Comparison of ENCODE assay signal across 8 cellular contexts in genomic region chr14:49879683-49880204, GRCh38. TPM values are rescaled to one million over a fixed set of nuclear protein-coding genes. Genes with fewer than 3 reads are reported as not detected.
DNase-seq lines count a peak whose midpoint lies in the region; ATAC-seq, FAIRE-seq and TF ChIP-seq lines count a peak whose summit lies in the region.

No MANE protein-coding gene starts in this region.

- in situ Hi-C loops in ACHN (cut with HindIII; ENCODE audit: low pct_ligation_motif_present, low pct_unique_long_range_greater_than_20kb, low sequenced_read_pairs): no loop called here
- in situ Hi-C loops in GM13976 (cut with MboI; ENCODE audit: low sequenced_read_pairs, unreplicated experiment): no loop called here

- peaks cover 27% of the 10 kb centered on the region for H3K4me1 Mint-ChIP-seq in activated CD4-positive, alpha-beta T cell treated with anti-CD3 and anti-CD28 coated beads for 36 hours
- H3K4me1 Mint-ChIP-seq in endodermal cell: no peaks in the 10 kb centered on the region
- peaks cover 5% of the 10 kb centered on the region for H3K4me1 Mint-ChIP-seq in nephron

- TF ChIP-seq CTCF in GM13976 (IDR thresholded peaks at IDR 0.05; ENCODE audit: borderline replicate concordance, control extremely low read depth, extremely low read depth, insufficient read depth, missing control alignments): peak; percentile 42
- peak; percentile 87 for TF ChIP-seq CTCF in endodermal cell (conservative IDR thresholded peaks at IDR 0.05)
- TF ChIP-seq CTCF in nephron (IDR thresholded peaks at IDR 0.05; ENCODE audit: unreplicated experiment in 3 of 3): peak; percentile 49 to 56 (median 50)

- H3K4me1 ChIP-seq in endodermal cell (ENCODE audit: control insufficient read depth, insufficient read depth, low read length): no peaks in the 10 kb centered on the region

- no peaks in the 10 kb centered on the region for H3K27me3 Mint-ChIP-seq in activated CD4-positive, alpha-beta T cell treated with anti-CD3 and anti-CD28 coated beads for 36 hours
- no peaks in the 10 kb centered on the region for H3K27me3 Mint-ChIP-seq in endodermal cell (ENCODE audit: insufficient read depth)
- H3K27me3 Mint-ChIP-seq in nephron (ENCODE audit: low read depth): peaks cover 4% of the 10 kb centered on the region

- no peak overlapping the region for H3K9ac ChIP-seq in endodermal cell (ENCODE audit: extremely low read depth, low read length, poor library complexity, severe bottlenecking)

- no peak overlapping the region for H3K4me3 Mint-ChIP-seq in activated CD4-positive, alpha-beta T cell treated with anti-CD3 and anti-CD28 coated beads for 36 hours
- H3K4me3 Mint-ChIP-seq in endodermal cell (no peak overlapping the region), nephron (no peak overlapping the region)

- ATAC-seq in HG02884 (IDR thresholded peaks at IDR 0.05; ENCODE audit: unreplicated experiment): peak; percentile 70
- ATAC-seq in activated CD4-positive, alpha-beta T cell treated with anti-CD3 and anti-CD28 coated beads for 36 hours: peak; percentile 92

- H3K27me3 ChIP-seq in endodermal cell (ENCODE audit: control insufficient read depth, insufficient read depth, low read length, poor library complexity, severe bottlenecking): no peaks in the 10 kb centered on the region

- FAIRE-seq in frontal cortex (lab: Jason Lieb, UNC): no peak

- peak overlapping the region; percentile 47 for H3K27ac Mint-ChIP-seq in activated CD4-positive, alpha-beta T cell treated with anti-CD3 and anti-CD28 coated beads for 36 hours
- H3K27ac Mint-ChIP-seq in endodermal cell (no peak overlapping the region), nephron (peak overlapping the region in 1 of 3 experiments; percentile 74)

- no peaks in the 10 kb centered on the region for H3K36me3 Mint-ChIP-seq in activated CD4-positive, alpha-beta T cell treated with anti-CD3 and anti-CD28 coated beads for 36 hours (ENCODE audit: low read depth)
- H3K36me3 Mint-ChIP-seq in endodermal cell (ENCODE audit: low read depth) (no peaks in the 10 kb centered on the region), nephron (ENCODE audit: low read depth) (no peaks in the 10 kb centered on the region)

- POLR2A ChIA-PET in activated CD4-positive, alpha-beta T cell treated with anti-CD3 and anti-CD28 coated beads for 36 hours (lab: Charles Lee): interaction anchor here (0.8 to 1.2 kb wide), 6 partner anchors 10 to 159 kb away, joined by 3 to 9 read pairs (median 4); no protein-coding TSS in a partner anchor

- H3K9me3 Mint-ChIP-seq in activated CD4-positive, alpha-beta T cell treated with anti-CD3 and anti-CD28 coated beads for 36 hours (ENCODE audit: low read depth): no peaks in the 10 kb centered on the region
- H3K9me3 Mint-ChIP-seq in endodermal cell: peaks cover 3% of the 10 kb centered on the region
- H3K9me3 Mint-ChIP-seq in nephron: no peaks in the 10 kb centered on the region

- intact Hi-C loops in activated CD4-positive, alpha-beta T cell treated with anti-CD3 and anti-CD28 coated beads for 36 hours (cut with DNase I, micrococcal nuclease): loop anchor here (1.0 kb wide), 2 partner anchors 13 to 226 kb away; no protein-coding TSS in a partner anchor

- H3K36me3 ChIP-seq in endodermal cell (ENCODE audit: control insufficient read depth, insufficient read depth, low read length): no peaks in the 10 kb centered on the region

- DNase-seq in ACHN (peak; percentile 73), GM13976 (ENCODE audit: low spot score) (peak; percentile 70), NCI-H2196 treated with DMSO at 0.1 percent for 48 hours (lab: John Stamatoyannopoulos, UW; ENCODE audit: unreplicated experiment) (peak; percentile 11), endodermal cell (peak; percentile 86), frontal cortex (ENCODE audit: low spot score in 2 of 2) (no peak)
- DNase-seq in activated CD4-positive, alpha-beta T cell treated with anti-CD3 and anti-CD28 coated beads for 36 hours: peak; percentile 85

- no peak overlapping the region for H3K4me3 ChIP-seq in endodermal cell (ENCODE audit: low read length)

- H3K27ac ChIP-seq in endodermal cell (ENCODE audit: low read depth, low read length): no peak overlapping the region

- CTCF ChIA-PET in activated CD4-positive, alpha-beta T cell treated with anti-CD3 and anti-CD28 coated beads for 36 hours (lab: Charles Lee): interaction anchor here (0.6 to 3.5 kb wide), 32 partner anchors 9 to 1213 kb away, joined by 3 to 19 read pairs (median 4); partner anchors contain the start of genes ARF6, NEMF and VCPKMT

- 83 to 86% methylated on average over 5 to 8 of the region's 8 CpGs for WGBS in endodermal cell (ENCODE audit: insufficient coverage in 1 of 2, insufficient read length in 1 of 2), 2 experiments

- no peaks in the 10 kb centered on the region for H3K9me3 ChIP-seq in endodermal cell (ENCODE audit: control insufficient read depth, low read length)

RNA-seq across cellular contexts. Expression of gene ARF6, which starts 13.1 kb away (rescaled TPM):
- total RNA-seq in activated CD4-positive, alpha-beta T cell treated with anti-CD3 and anti-CD28 coated beads for 36 hours: 100 to 1,000 TPM; 172 to 181 TPM
- total RNA-seq in endodermal cell: 10 to 100 TPM; 45.2 to 46.7 TPM
- polyA plus RNA-seq in endodermal cell (2013, experiment 1 of 2): 33.8 TPM
- polyA plus RNA-seq in endodermal cell (2013, experiment 2 of 2): 35.7 TPM
- 59.1 TPM for total RNA-seq in frontal cortex

RNA-seq across cellular contexts. Expression of gene NEMF, which starts 27.2 kb away (rescaled TPM):
- 10 to 100 TPM; 62.4 to 97.9 TPM for total RNA-seq in activated CD4-positive, alpha-beta T cell treated with anti-CD3 and anti-CD28 coated beads for 36 hours
- total RNA-seq in endodermal cell: 10 to 100 TPM; 75.1 to 82.6 TPM
- polyA plus RNA-seq in endodermal cell (2013, experiment 1 of 2): 55.0 TPM
- polyA plus RNA-seq in endodermal cell (2013, experiment 2 of 2): 53.5 TPM
- 132 TPM for total RNA-seq in frontal cortex

Comparison
In these comparisons a context has a peak if more than half of its experiments do, and no peak if none do; other contexts are left out.
1. DNase-seq: peak in ACHN (single experiment), GM13976 (single experiment), NCI-H2196 treated with DMSO at 0.1 percent for 48 hours (single experiment), activated CD4-positive, alpha-beta T cell treated with anti-CD3 and anti-CD28 coated beads for 36 hours (single experiment) and endodermal cell (single experiment); none in frontal cortex (0 of 2).
2. Peak in every context shown above with its lines, with median percentiles within 50 percentile points of each other: CTCF ChIP-seq.